Comparison of ENCODE assay signal across 36 cellular contexts in genomic region chr3:77203876-77204275, GRCh38.
"Had no signal": no experiment of that assay in that cellular context is flagged by ENCODE, and none has a peak within 500 bp of the region (broad histone marks: within the 10 kb centered on the region; RNA-seq: fewer than 3 reads in every experiment).

No MANE protein-coding gene starts in this region.

- H3K9me3 ChIP-seq: ascending aorta had no signal

- ATAC-seq: activated CD8-positive, alpha-beta T cell treated with anti-CD3 and anti-CD28 coated beads for 36 hours; activated naive CD4-positive, alpha-beta T cell treated with anti-CD3 and anti-CD28 coated beads, Interleukin-2, amount 50 U/mL, for 72 hours; activated T-cell treated with anti-CD3 and anti-CD28 coated beads, Interleukin-2, amount 50 U/mL, for 4 hours; activated T-cell treated with anti-CD3 and anti-CD28 coated beads, Interleukin-2, amount 50 U/mL, for 72 hours; activated T-helper 17 cell treated with anti-CD3 and anti-CD28 coated beads, Interleukin-2, amount 50 U/mL, for 72 hours had no signal

- DNase-seq: activated B cell treated with CpG ODN at 0.5 μM for 24 hours; activated CD4-positive, alpha-beta memory T cell treated with anti-CD3 and anti-CD28 coated beads for 36 hours; activated CD4-positive, alpha-beta T cell treated with anti-CD3 and anti-CD28 coated beads for 4 hours; activated CD4-positive, alpha-beta T cell treated with anti-CD3 and anti-CD28 coated beads, Interleukin-2, amount 10 ng/mL, durations not matched to agents 24 days and 14 days; activated CD4-positive, alpha-beta T cell treated with anti-CD3 and anti-CD28 coated beads, Interleukin-2, amount 50 U/mL, for 1 hour; activated CD4-positive, alpha-beta T cell treated with anti-CD3 and anti-CD28 coated beads, Interleukin-2, amount 50 U/mL, for 4 hours; activated CD4-positive, CD25-positive, alpha-beta regulatory T cell treated with anti-CD3 and anti-CD28 coated beads, Interleukin-2, amount 50 U/mL, for 72 hours; activated CD8-positive, alpha-beta memory T cell treated with anti-CD3 and anti-CD28 coated beads, Interleukin-2, amount 50 U/mL, for 4 hours; activated CD8-positive, alpha-beta T cell treated with anti-CD3 and anti-CD28 coated beads for 36 hours; activated effector memory CD4-positive, alpha-beta T cell treated with anti-CD3 and anti-CD28 coated beads, Interleukin-2, amount 50 U/mL, for 16 hours; activated gamma-delta T cell treated with Interleukin-2 at 50 U/mL for 16 hours; activated naive CD4-positive, alpha-beta T cell; activated naive CD4-positive, alpha-beta T cell treated with anti-CD3 and anti-CD28 coated beads for 36 hours; activated naive CD4-positive, alpha-beta T cell treated with anti-CD3 and anti-CD28 coated beads, Interleukin-2, amount 50 U/mL, for 16 hours; activated naive CD8-positive, alpha-beta T cell treated with anti-CD3 and anti-CD28 coated beads for 36 hours; activated T-cell treated with anti-CD3 and anti-CD28 coated beads for 4 hours; activated T-cell treated with anti-CD3 and anti-CD28 coated beads, Interleukin-2, amount 50 U/mL, for 1 hour; activated T-cell treated with anti-CD3 and anti-CD28 coated beads, Interleukin-2, amount 50 U/mL, for 4 hours; activated T-cell treated with anti-CD3 and anti-CD28 coated beads, Interleukin-2, amount 50 U/mL, for 72 hours; amygdala; anterior cingulate cortex; caudate nucleus; cerebellar nuclear complex; T-helper 1 cell; T-helper 2 cell; T-helper 9 cell had no signal

- H3K4me3 ChIP-seq: ascending aorta, cardiac muscle cell had no signal

- H3K27me3 ChIP-seq: ascending aorta, cardiac muscle cell had no signal

- H3K27ac ChIP-seq: ascending aorta, cardiac muscle cell, VCaP had no signal

- H3K4me3 Mint-ChIP-seq: activated B cell treated with CpG ODN at 0.5 μM for 24 hours; activated CD4-positive, alpha-beta memory T cell treated with anti-CD3 and anti-CD28 coated beads for 36 hours; activated CD4-positive, alpha-beta T cell treated with anti-CD3 and anti-CD28 coated beads, Interleukin-2, amount 10 ng/mL, durations not matched to agents 24 days and 14 days; activated CD8-positive, alpha-beta T cell treated with anti-CD3 and anti-CD28 coated beads for 36 hours; activated naive CD4-positive, alpha-beta T cell treated with anti-CD3 and anti-CD28 coated beads for 36 hours; activated naive CD8-positive, alpha-beta T cell treated with anti-CD3 and anti-CD28 coated beads for 36 hours; activated T-cell treated with anti-CD3 and anti-CD28 coated beads, Interleukin-2, amount 50 U/mL, for 4 hours; activated T-cell treated with anti-CD3 and anti-CD28 coated beads, Interleukin-2, amount 50 U/mL, for 72 hours; activated T-helper 1 cell treated with anti-CD3 and anti-CD28 coated beads, Interleukin-12 subunit alpha, Interleukin-12 subunit beta, Interleukin-2, Interleukin-4 antibody, amounts not matched to agents 30 ng/mL and 10 ng/mL and 1 ng/mL, durations not matched to agents 14 hours and 24 hours and 36 hours; activated T-helper 17 cell treated with anti-CD3 and anti-CD28 coated beads, Interleukin-2, amount 50 U/mL, for 72 hours; brain; central memory CD8-positive, alpha-beta T cell; T-helper 1 cell treated with Interleukin-12 subunit alpha and Interleukin-12 subunit beta and Interleukin-4 antibody, amounts not matched to agents 30 μg/mL and 1 μg/mL, for 36 hours; T-helper 2 cell treated with Interferon-gamma antibody and Interleukin-4, amounts not matched to agents 5 μg/mL and 100 μg/mL, for 36 hours had no signal

- H3K4me1 ChIP-seq: ascending aorta had no signal

- H3K36me3 Mint-ChIP-seq: activated CD4-positive, alpha-beta memory T cell treated with anti-CD3 and anti-CD28 coated beads for 36 hours; activated naive CD4-positive, alpha-beta T cell treated with anti-CD3 and anti-CD28 coated beads, Interleukin-2, amount 50 U/mL, for 72 hours; activated naive CD8-positive, alpha-beta T cell treated with anti-CD3 and anti-CD28 coated beads for 36 hours had no signal

- H3K36me3 ChIP-seq: ascending aorta, cardiac muscle cell had no signal

- H3K27me3 Mint-ChIP-seq: activated B cell treated with CpG ODN at 0.5 μM for 24 hours; activated CD4-positive, alpha-beta memory T cell treated with anti-CD3 and anti-CD28 coated beads for 36 hours; activated CD4-positive, alpha-beta T cell treated with anti-CD3 and anti-CD28 coated beads, Interleukin-2, amount 10 ng/mL, durations not matched to agents 24 days and 14 days; activated CD8-positive, alpha-beta T cell treated with anti-CD3 and anti-CD28 coated beads for 36 hours; activated naive CD8-positive, alpha-beta T cell treated with anti-CD3 and anti-CD28 coated beads for 36 hours; activated T-helper 17 cell treated with anti-CD3 and anti-CD28 coated beads, Interleukin-2, amount 50 U/mL, for 72 hours; brain; central memory CD8-positive, alpha-beta T cell had no signal

- H3K27ac Mint-ChIP-seq: activated B cell treated with CpG ODN at 0.5 μM for 24 hours; activated CD4-positive, alpha-beta memory T cell treated with anti-CD3 and anti-CD28 coated beads for 36 hours; activated CD4-positive, alpha-beta T cell treated with anti-CD3 and anti-CD28 coated beads, Interleukin-2, amount 10 ng/mL, durations not matched to agents 24 days and 14 days; activated CD8-positive, alpha-beta T cell treated with anti-CD3 and anti-CD28 coated beads for 36 hours; activated naive CD4-positive, alpha-beta T cell treated with anti-CD3 and anti-CD28 coated beads for 36 hours; activated naive CD4-positive, alpha-beta T cell treated with anti-CD3 and anti-CD28 coated beads, Interleukin-2, amount 50 U/mL, for 72 hours; activated naive CD8-positive, alpha-beta T cell treated with anti-CD3 and anti-CD28 coated beads for 36 hours; activated T-cell treated with anti-CD3 and anti-CD28 coated beads, Interleukin-2, amount 50 U/mL, for 72 hours; activated T-helper 1 cell treated with anti-CD3 and anti-CD28 coated beads, Interleukin-12 subunit alpha, Interleukin-12 subunit beta, Interleukin-2, Interleukin-4 antibody, amounts not matched to agents 30 ng/mL and 10 ng/mL and 1 ng/mL, durations not matched to agents 14 hours and 24 hours and 36 hours; activated T-helper 17 cell treated with anti-CD3 and anti-CD28 coated beads, Interleukin-2, amount 50 U/mL, for 72 hours; brain; T-helper 1 cell treated with Interleukin-12 subunit alpha and Interleukin-12 subunit beta and Interleukin-4 antibody, amounts not matched to agents 30 μg/mL and 1 μg/mL, for 36 hours; T-helper 2 cell treated with Interferon-gamma antibody and Interleukin-4, amounts not matched to agents 5 μg/mL and 100 μg/mL, for 36 hours had no signal

- H3K4me1 Mint-ChIP-seq: activated B cell treated with CpG ODN at 0.5 μM for 24 hours; activated CD4-positive, alpha-beta T cell treated with anti-CD3 and anti-CD28 coated beads, Interleukin-2, amount 10 ng/mL, durations not matched to agents 24 days and 14 days; activated naive CD8-positive, alpha-beta T cell treated with anti-CD3 and anti-CD28 coated beads for 36 hours; activated T-helper 17 cell treated with anti-CD3 and anti-CD28 coated beads, Interleukin-2, amount 50 U/mL, for 72 hours; central memory CD8-positive, alpha-beta T cell had no signal

- H3K9me3 Mint-ChIP-seq: activated B cell treated with CpG ODN at 0.5 μM for 24 hours; activated CD4-positive, alpha-beta T cell treated with anti-CD3 and anti-CD28 coated beads, Interleukin-2, amount 10 ng/mL, durations not matched to agents 24 days and 14 days; activated T-cell treated with anti-CD3 and anti-CD28 coated beads, Interleukin-2, amount 50 U/mL, for 72 hours had no signal
